2 cellular contexts compared by ENCODE assay signal in the genomic region with DNA sequence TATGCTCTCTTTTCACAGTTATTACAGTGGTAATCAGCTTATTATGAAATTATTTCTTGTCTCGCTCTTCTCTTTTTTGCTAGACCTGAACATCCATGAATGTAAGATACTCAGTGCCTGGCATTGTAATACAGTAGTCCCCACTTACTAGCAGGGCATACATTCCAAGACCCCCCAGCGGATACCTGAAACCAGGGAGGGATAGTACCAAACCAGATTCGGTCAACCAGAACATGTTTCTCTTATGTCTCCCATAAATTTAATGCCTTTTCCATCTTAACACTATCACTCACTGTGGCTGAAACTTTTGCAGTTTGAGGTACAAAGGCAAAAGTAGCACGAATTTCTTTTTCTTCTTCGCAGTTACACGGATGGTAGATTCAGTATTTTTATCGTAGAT.
TF ChIP-seq lines count a peak whose summit lies in the region.

No MANE protein-coding gene starts in this region.

TF ChIP-seq in HCT116, 20 proteins besides CTCF, POLR2A, EP300 and RAD21 (continued from another document):
- TF ChIP-seq POLR2AphosphoS5 (IDR thresholded peaks at IDR 0.05; ENCODE audit: low read depth, low read length) (no peak), FOSL1 (IDR thresholded peaks at IDR 0.05; ENCODE audit: low read depth) (no peak), SRF (IDR thresholded peaks at IDR 0.05; ENCODE audit: low read depth) (no peak)
TF ChIP-seq in HCT116: peak in this region for 0.

TF ChIP-seq in WTC11, 78 proteins besides CTCF, POLR2A, EP300 and RAD21:
- TF ChIP-seq, protein P1, sequence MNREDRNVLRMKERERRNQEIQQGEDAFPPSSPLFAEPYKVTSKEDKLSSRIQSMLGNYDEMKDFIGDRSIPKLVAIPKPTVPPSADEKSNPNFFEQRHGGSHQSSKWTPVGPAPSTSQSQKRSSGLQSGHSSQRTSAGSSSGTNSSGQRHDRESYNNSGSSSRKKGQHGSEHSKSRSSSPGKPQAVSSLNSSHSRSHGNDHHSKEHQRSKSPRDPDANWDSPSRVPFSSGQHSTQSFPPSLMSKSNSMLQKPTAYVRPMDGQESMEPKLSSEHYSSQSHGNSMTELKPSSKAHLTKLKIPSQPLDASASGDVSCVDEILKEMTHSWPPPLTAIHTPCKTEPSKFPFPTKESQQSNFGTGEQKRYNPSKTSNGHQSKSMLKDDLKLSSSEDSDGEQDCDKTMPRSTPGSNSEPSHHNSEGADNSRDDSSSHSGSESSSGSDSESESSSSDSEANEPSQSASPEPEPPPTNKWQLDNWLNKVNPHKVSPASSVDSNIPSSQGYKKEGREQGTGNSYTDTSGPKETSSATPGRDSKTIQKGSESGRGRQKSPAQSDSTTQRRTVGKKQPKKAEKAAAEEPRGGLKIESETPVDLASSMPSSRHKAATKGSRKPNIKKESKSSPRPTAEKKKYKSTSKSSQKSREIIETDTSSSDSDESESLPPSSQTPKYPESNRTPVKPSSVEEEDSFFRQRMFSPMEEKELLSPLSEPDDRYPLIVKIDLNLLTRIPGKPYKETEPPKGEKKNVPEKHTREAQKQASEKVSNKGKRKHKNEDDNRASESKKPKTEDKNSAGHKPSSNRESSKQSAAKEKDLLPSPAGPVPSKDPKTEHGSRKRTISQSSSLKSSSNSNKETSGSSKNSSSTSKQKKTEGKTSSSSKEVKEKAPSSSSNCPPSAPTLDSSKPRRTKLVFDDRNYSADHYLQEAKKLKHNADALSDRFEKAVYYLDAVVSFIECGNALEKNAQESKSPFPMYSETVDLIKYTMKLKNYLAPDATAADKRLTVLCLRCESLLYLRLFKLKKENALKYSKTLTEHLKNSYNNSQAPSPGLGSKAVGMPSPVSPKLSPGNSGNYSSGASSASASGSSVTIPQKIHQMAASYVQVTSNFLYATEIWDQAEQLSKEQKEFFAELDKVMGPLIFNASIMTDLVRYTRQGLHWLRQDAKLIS (CRISPR knock-in tag; IDR thresholded peaks at IDR 0.05; ENCODE audit: borderline replicate concordance) = no peak
- TF ChIP-seq, protein P2, sequence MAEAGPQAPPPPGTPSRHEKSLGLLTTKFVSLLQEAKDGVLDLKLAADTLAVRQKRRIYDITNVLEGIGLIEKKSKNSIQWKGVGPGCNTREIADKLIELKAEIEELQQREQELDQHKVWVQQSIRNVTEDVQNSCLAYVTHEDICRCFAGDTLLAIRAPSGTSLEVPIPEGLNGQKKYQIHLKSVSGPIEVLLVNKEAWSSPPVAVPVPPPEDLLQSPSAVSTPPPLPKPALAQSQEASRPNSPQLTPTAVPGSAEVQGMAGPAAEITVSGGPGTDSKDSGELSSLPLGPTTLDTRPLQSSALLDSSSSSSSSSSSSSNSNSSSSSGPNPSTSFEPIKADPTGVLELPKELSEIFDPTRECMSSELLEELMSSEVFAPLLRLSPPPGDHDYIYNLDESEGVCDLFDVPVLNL (CRISPR knock-in tag; IDR thresholded peaks at IDR 0.05; ENCODE audit: borderline replicate concordance, low read depth) = no peak
- TF ChIP-seq ZNF138 (CRISPR knock-in tag; conservative IDR thresholded peaks at IDR 0.05) = no peak
- TF ChIP-seq IRF2 (CRISPR knock-in tag; IDR thresholded peaks at IDR 0.05; ENCODE audit: borderline replicate concordance, low read depth) = no peak
- TF ChIP-seq PRRX2 (CRISPR knock-in tag; IDR thresholded peaks at IDR 0.05) = no peak
- TF ChIP-seq TP53 (CRISPR knock-in tag; IDR thresholded peaks at IDR 0.05) = no peak
- no peak for TF ChIP-seq GRHL2 (CRISPR knock-in tag; IDR thresholded peaks at IDR 0.05; ENCODE audit: insufficient replicate concordance, severe bottlenecking)
- TF ChIP-seq, protein P3, sequence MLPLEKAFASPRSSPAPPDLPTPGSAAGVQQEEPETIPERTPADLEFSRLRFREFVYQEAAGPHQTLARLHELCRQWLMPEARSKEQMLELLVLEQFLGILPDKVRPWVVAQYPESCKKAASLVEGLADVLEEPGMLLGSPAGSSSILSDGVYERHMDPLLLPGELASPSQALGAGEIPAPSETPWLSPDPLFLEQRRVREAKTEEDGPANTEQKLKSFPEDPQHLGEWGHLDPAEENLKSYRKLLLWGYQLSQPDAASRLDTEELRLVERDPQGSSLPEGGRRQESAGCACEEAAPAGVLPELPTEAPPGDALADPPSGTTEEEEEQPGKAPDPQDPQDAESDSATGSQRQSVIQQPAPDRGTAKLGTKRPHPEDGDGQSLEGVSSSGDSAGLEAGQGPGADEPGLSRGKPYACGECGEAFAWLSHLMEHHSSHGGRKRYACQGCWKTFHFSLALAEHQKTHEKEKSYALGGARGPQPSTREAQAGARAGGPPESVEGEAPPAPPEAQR (CRISPR knock-in tag; IDR thresholded peaks at IDR 0.05) = no peak
